Comparison of ENCODE assay signal across 14 cellular contexts in genomic region chr9:135661801-135662560, GRCh38. TPM values are rescaled to one million over a fixed set of nuclear protein-coding genes. Genes with fewer than 3 reads are reported as not detected.
"Had no signal": no experiment of that assay in that cellular context is flagged by ENCODE, and none has a peak within 500 bp of the region (broad histone marks: within the 10 kb centered on the region; RNA-seq: fewer than 3 reads in every experiment).

No MANE protein-coding gene starts in this region.

- H3K4me3 ChIP-seq: dorsolateral prefrontal cortex, esophagus muscularis mucosa, heart right ventricle, stomach, thoracic aorta had no signal

- DNase-seq: activated CD4-positive, CD25-positive, alpha-beta regulatory T cell; cerebellar nuclear complex; foreskin melanocyte; heart right ventricle; stimulated activated CD4-positive, alpha-beta T cell treated with anti-CD3 and anti-CD28 coated beads, Interleukin-15, amount 100 ng/mL, for 24 hours; stimulated activated CD4-positive, alpha-beta T cell treated with anti-CD3 and anti-CD28 coated beads, Interleukin-4, amount 100 ng/mL, for 4 hours; stomach; T-helper 17 cell had no signal

- H3K9me3 ChIP-seq: esophagus muscularis mucosa, heart right ventricle, stomach, thoracic aorta had no signal

- H3K4me1 ChIP-seq: esophagus muscularis mucosa, heart right ventricle, stomach had no signal

- H3K27ac ChIP-seq: brain microvascular endothelial cell, esophagus muscularis mucosa, heart right ventricle, stomach, thoracic aorta had no signal

- H3K36me3 ChIP-seq: brain microvascular endothelial cell, esophagus muscularis mucosa, heart right ventricle, stomach, thoracic aorta had no signal

- H3K27me3 ChIP-seq: brain microvascular endothelial cell had no signal

RNA-seq across cellular contexts. Expression of gene LCN9, which starts 1.1 kb away (rescaled TPM):
- total RNA-seq: esophagus muscularis mucosa, heart right ventricle, left ventricle myocardium superior, stomach, T-helper 17 cell, thoracic aorta had no signal
- polyA plus RNA-seq: heart right ventricle, keratinocyte, stomach had no signal

RNA-seq across cellular contexts. Expression of gene GLT6D1, which starts 22.6 kb away (rescaled TPM):
- total RNA-seq: dorsolateral prefrontal cortex, esophagus muscularis mucosa, heart right ventricle, left ventricle myocardium superior, stomach, T-helper 17 cell, thoracic aorta had no signal
- polyA plus RNA-seq: heart right ventricle, keratinocyte, stomach had no signal

RNA-seq across cellular contexts. Expression of gene SOHLH1, which starts 37.3 kb away (rescaled TPM):
- total RNA-seq: esophagus muscularis mucosa, heart right ventricle, left ventricle myocardium superior, stomach, T-helper 17 cell, thoracic aorta had no signal
- polyA plus RNA-seq: heart right ventricle, keratinocyte, stomach had no signal

RNA-seq across cellular contexts. Expression of gene KCNT1, which starts 40.0 kb away (rescaled TPM):
- polyA plus RNA-seq: keratinocyte had no signal
